In the genomic region with DNA sequence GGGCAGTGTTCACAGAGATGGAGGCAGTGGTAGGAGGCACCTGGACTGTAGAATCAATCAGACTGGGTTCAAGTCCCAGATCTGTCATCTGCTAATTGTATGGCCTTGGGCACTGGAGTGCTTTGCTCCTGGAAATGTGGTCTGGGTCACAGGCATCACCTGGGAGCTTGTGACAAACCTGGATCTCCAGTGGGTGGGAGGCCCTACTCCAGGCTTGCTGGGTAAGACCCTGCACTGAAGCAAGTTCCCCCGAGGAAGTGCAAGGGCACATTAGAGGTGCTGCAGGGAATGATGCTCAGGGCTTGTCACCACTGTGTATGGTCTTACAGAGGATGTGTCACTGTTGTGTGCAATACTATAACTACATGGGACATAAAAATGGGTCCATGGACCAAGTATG, we compare ENCODE assay signal across 21 cellular contexts.
"Had no signal": no experiment of that assay in that cellular context is flagged by ENCODE, and none has a peak within 500 bp of the region (broad histone marks: within the 10 kb centered on the region; RNA-seq: fewer than 3 reads in every experiment).

No MANE protein-coding gene starts in this region.

- DNase-seq: activated B cell treated with CpG ODN at 0.5 μM for 24 hours; activated CD4-positive, alpha-beta memory T cell treated with anti-CD3 and anti-CD28 coated beads, Interleukin-2, amount 10 ng/mL, durations not matched to agents 7 days and 5 days; activated CD4-positive, alpha-beta T cell treated with anti-CD3 and anti-CD28 coated beads for 36 hours; activated CD4-positive, alpha-beta T cell treated with anti-CD3 and anti-CD28 coated beads, Interleukin-2, amount 50 U/mL, for 1 hour; activated gamma-delta T cell; activated naive CD4-positive, alpha-beta T cell treated with anti-CD3 and anti-CD28 coated beads for 36 hours; cerebellar nuclear complex; MG63; MV-4-11; NCI-H1092 treated with DMSO at 0.1 percent for 48 hours; NCI-H1417 treated with DMSO at 0.1 percent for 48 hours; NCI-H1694; NCI-H2029; NCI-H2107; NCI-H2171 treated with DMSO at 0.1 percent for 48 hours; NCI-H345; SHP77 treated with DMSO at 0.1 percent for 48 hours; T-helper 2 cell; T1000 had no signal

- H3K36me3 ChIP-seq: MG63 had no signal

- FAIRE-seq: RCC 7860, TTC549 had no signal

- H3K4me3 ChIP-seq: MG63 had no signal

- H3K9me3 ChIP-seq: MG63 had no signal

- H3K27me3 ChIP-seq: MG63 had no signal
